16 cellular contexts compared by ENCODE assay signal in genomic region chr3:119145128-119145499, GRCh38. TPM values are rescaled to one million over a fixed set of nuclear protein-coding genes. Genes with fewer than 3 reads are reported as not detected.
A peak's percentile ranks its signal among the peaks of the same experiment; 100 is the strongest.
DNase-seq lines count a peak whose midpoint lies in the region; ATAC-seq, FAIRE-seq and TF ChIP-seq lines count a peak whose summit lies in the region.
"Had no signal": no experiment of that assay in that cellular context is flagged by ENCODE, and none has a peak within 500 bp of the region (broad histone marks: within the 10 kb centered on the region; RNA-seq: fewer than 3 reads in every experiment).

No MANE protein-coding gene starts in this region.

- no peak overlapping the region for H3K9ac ChIP-seq in HepG2 (ENCODE audit: insufficient read depth, low read depth, low read length)

- H3K27ac ChIP-seq in HepG2 (ENCODE audit: extremely low read length, insufficient read depth, low read length) (no peak overlapping the region), right lobe of liver (no peak overlapping the region), coronary artery (no peak overlapping the region)
- H3K27ac ChIP-seq: gastrocnemius medialis, thoracic aorta had no signal

- no peak overlapping the region for H3K27ac Mint-ChIP-seq in nephron progenitor cell
- no peak overlapping the region for H3K27ac Mint-ChIP-seq in mesothelial cell of epicardium
- H3K27ac Mint-ChIP-seq: activated CD4-positive, alpha-beta memory T cell treated with anti-CD3 and anti-CD28 coated beads, Interleukin-2, amount 10 ng/mL, durations not matched to agents 7 days and 5 days; effector memory CD8-positive, alpha-beta T cell had no signal

- H3K79me2 ChIP-seq in HepG2 (ENCODE audit: insufficient read depth, low read length) = no peaks in the 10 kb centered on the region

- H3K4me1 ChIP-seq in HepG2 (ENCODE audit: insufficient read depth, low read length) (no peaks in the 10 kb centered on the region), right lobe of liver (no peaks in the 10 kb centered on the region)
- H3K4me1 ChIP-seq: gastrocnemius medialis had no signal

- no peaks in the 10 kb centered on the region for H4K20me1 ChIP-seq in HepG2 (ENCODE audit: insufficient read depth, low read length)

- FAIRE-seq in HepG2 (lab: Jason Lieb, UNC) = no peak

- TF ChIP-seq RAD21 in HepG2 (CRISPR knock-in tag; IDR thresholded peaks at IDR 0.05) = no peak

- H3K27me3 ChIP-seq in HepG2 (ENCODE audit: control insufficient read depth in 1 of 2, insufficient read depth in 2 of 2, low read length in 2 of 2) (no peaks in the 10 kb centered on the region), right lobe of liver (no peaks in the 10 kb centered on the region)
- H3K27me3 ChIP-seq: gastrocnemius medialis had no signal

- peaks cover 6% of the 10 kb centered on the region for H3K4me1 Mint-ChIP-seq in nephron progenitor cell
- peaks cover 5% of the 10 kb centered on the region for H3K4me1 Mint-ChIP-seq in mesothelial cell of epicardium

- TF ChIP-seq POLR2A in HepG2 (IDR thresholded peaks at IDR 0.05; ENCODE audit: insufficient read depth in 1 of 2, low read depth in 2 of 2, low read length in 2 of 2) (no peak), right lobe of liver (IDR thresholded peaks at IDR 0.05) (no peak)

- H3K9me3 ChIP-seq in HepG2 (ENCODE audit: low read length) (no peaks in the 10 kb centered on the region), right lobe of liver (no peaks in the 10 kb centered on the region)
- H3K9me3 ChIP-seq: gastrocnemius medialis, thoracic aorta had no signal

- POLR2A ChIA-PET in HepG2 (lab: Yijun Ruan, JAX) = no interaction called here

- H3K4me3 ChIP-seq in HepG2 (replicated peaks in 1 of 3; ENCODE audit: insufficient read depth in 1 of 3, low read depth in 2 of 3, low read length in 3 of 3) = no peak overlapping the region
- no peak overlapping the region for H3K4me3 ChIP-seq in right lobe of liver
- no peak overlapping the region for H3K4me3 ChIP-seq in coronary artery
- H3K4me3 ChIP-seq: gastrocnemius medialis, thoracic aorta had no signal

- H2AFZ ChIP-seq in HepG2 (ENCODE audit: low read length) = no peak overlapping the region

- intact Hi-C loops in HepG2 (cut with micrococcal nuclease; ENCODE audit: unreplicated experiment) (loop anchor here (1.0 kb wide), 1 partner anchor 96 kb away; no protein-coding TSS in a partner anchor), right lobe of liver (cut with DNase I) (no loop called here)

- in situ Hi-C loops in HepG2 (cut with HindIII; ENCODE audit: extremely low pct_ligation_motif_present, low pct_unique_long_range_greater_than_20kb) = loop anchor here (5.0 to 25.0 kb wide), 2 partner anchors 102 to 542 kb away; partner anchors contain the start of gene COX17

- ATAC-seq in HepG2 (peak; percentile 52; the same call in 2 of the 3 replicates), right lobe of liver (no peak), GM21723 (IDR thresholded peaks at IDR 0.05; ENCODE audit: unreplicated experiment) (peak; percentile 32), HG03460 (IDR thresholded peaks at IDR 0.05; ENCODE audit: unreplicated experiment) (peak; percentile 20)
- ATAC-seq: effector memory CD8-positive, alpha-beta T cell; gastrocnemius medialis had no signal

- DNase-seq in HepG2 (ENCODE audit: low spot score) (no peak), right lobe of liver (no peak), nephron progenitor cell (no peak), mesothelial cell of epicardium (ENCODE audit: low spot score in 2 of 2, unreplicated experiment in 2 of 2) (no peak), mesenteric fat pad (ENCODE audit: low spot score) (no peak), coronary artery (ENCODE audit: low spot score) (no peak)
- DNase-seq: activated CD4-positive, alpha-beta memory T cell treated with anti-CD3 and anti-CD28 coated beads, Interleukin-2, amount 10 ng/mL, durations not matched to agents 7 days and 5 days; effector memory CD8-positive, alpha-beta T cell; gastrocnemius medialis; NCI-H2081 treated with DMSO at 0.1 percent for 48 hours; posterior cingulate gyrus had no signal

- CTCF ChIA-PET in HepG2 (lab: Yijun Ruan, JAX; ENCODE audit: low intra/inter-chr PET ratio, low total read pairs) = interaction anchor here (2.0 kb wide), 2 partner anchors 96 to 536 kb away, joined by 13 to 18 read pairs; partner anchors contain the start of gene B4GALT4

- TF ChIP-seq CTCF in HepG2 (CRISPR knock-in tag; IDR thresholded peaks at IDR 0.05) = no peak
- TF ChIP-seq CTCF in right lobe of liver (IDR thresholded peaks at IDR 0.05) = no peak
- TF ChIP-seq CTCF in nephron progenitor cell (IDR thresholded peaks at IDR 0.05) = no peak
- TF ChIP-seq CTCF in mesothelial cell of epicardium (IDR thresholded peaks at IDR 0.05; ENCODE audit: unreplicated experiment) = no peak
- TF ChIP-seq CTCF in coronary artery (IDR thresholded peaks at IDR 0.05) = no peak

- TF ChIP-seq EP300 in HepG2 (IDR thresholded peaks at IDR 0.05; ENCODE audit: low read depth in 2 of 2, low read length in 2 of 2) (no peak), HepG2 (CRISPR knock-in tag; IDR thresholded peaks at IDR 0.05; ENCODE audit: borderline replicate concordance) (no peak)

- H3K27me3 Mint-ChIP-seq in nephron progenitor cell (ENCODE audit: low read depth, poor library complexity) (no peaks in the 10 kb centered on the region), mesothelial cell of epicardium (ENCODE audit: low read depth) (no peaks in the 10 kb centered on the region)
- H3K27me3 Mint-ChIP-seq: activated CD4-positive, alpha-beta memory T cell treated with anti-CD3 and anti-CD28 coated beads, Interleukin-2, amount 10 ng/mL, durations not matched to agents 7 days and 5 days; effector memory CD8-positive, alpha-beta T cell had no signal

- H3K4me3 Mint-ChIP-seq in nephron progenitor cell (no peak overlapping the region), mesothelial cell of epicardium (no peak overlapping the region)
- H3K4me3 Mint-ChIP-seq: activated CD4-positive, alpha-beta memory T cell treated with anti-CD3 and anti-CD28 coated beads, Interleukin-2, amount 10 ng/mL, durations not matched to agents 7 days and 5 days; effector memory CD8-positive, alpha-beta T cell had no signal

- H3K9me3 Mint-ChIP-seq in nephron progenitor cell = peaks cover 3% of the 10 kb centered on the region
- H3K9me3 Mint-ChIP-seq in mesothelial cell of epicardium = no peaks in the 10 kb centered on the region
- H3K9me3 Mint-ChIP-seq: activated CD4-positive, alpha-beta memory T cell treated with anti-CD3 and anti-CD28 coated beads, Interleukin-2, amount 10 ng/mL, durations not matched to agents 7 days and 5 days; effector memory CD8-positive, alpha-beta T cell had no signal

- H3K36me3 ChIP-seq in HepG2 (replicated peaks in 1 of 2; ENCODE audit: control insufficient read depth in 1 of 2, insufficient read depth in 2 of 2, low read length in 2 of 2) (no peaks in the 10 kb centered on the region), right lobe of liver (no peaks in the 10 kb centered on the region)
- H3K36me3 ChIP-seq: gastrocnemius medialis, thoracic aorta had no signal

- BruUV-seq in HepG2 (replicated peaks; lab: Mats Ljungman, UMichigan) = no TSS peak

- H3K4me2 ChIP-seq in HepG2 (ENCODE audit: low read depth, low read length) = no peak overlapping the region

- H3K36me3 Mint-ChIP-seq in nephron progenitor cell (ENCODE audit: low read depth) (no peaks in the 10 kb centered on the region), mesothelial cell of epicardium (no peaks in the 10 kb centered on the region)

RNA-seq across cellular contexts. Expression of gene TEX55, which starts 0.9 kb away (rescaled TPM):
- total RNA-seq in HepG2 (2016; rRNA removed; fragmentation: Illumina TruSeq; extraction: Trizol) = not detected in 2 replicates
- total RNA-seq in HepG2 (2016; cell fraction: cytosol; rRNA removed; fragmentation: Illumina TruSeq; extraction: Trizol; ENCODE audit: low read depth) = not detected in 2 replicates
- total RNA-seq in HepG2 (2016; cell fraction: insoluble cytoplasmic fraction; rRNA removed; fragmentation: Illumina TruSeq; extraction: Trizol) = not detected in 2 replicates
- not detected in 2 replicates for total RNA-seq in HepG2 (2016; cell fraction: membrane; rRNA removed; fragmentation: Illumina TruSeq; extraction: Trizol)
- total RNA-seq in HepG2 (2016; cell fraction: nucleus; rRNA removed; fragmentation: Illumina TruSeq; extraction: Trizol) = not detected in 2 replicates
- not detected in 2 replicates for polyA plus RNA-seq in HepG2 (2011; rRNA removed)
- not detected in 2 replicates for polyA plus RNA-seq in HepG2 (2011; cell fraction: cytosol; rRNA removed)
- polyA plus RNA-seq in HepG2 (2011; cell fraction: nucleus; rRNA removed) = not detected in 2 replicates
- polyA plus RNA-seq in HepG2 (2012) = not detected in 2 replicates
- polyA plus RNA-seq in HepG2 (2016; cell fraction: cytosol; fragmentation: Illumina TruSeq; extraction: Trizol; ENCODE audit: low read depth) = not detected in 2 replicates
- not detected in 2 replicates for polyA plus RNA-seq in HepG2 (2016; cell fraction: insoluble cytoplasmic fraction; fragmentation: Illumina TruSeq; extraction: Trizol; ENCODE audit: low read depth)
- not detected in 2 replicates for polyA plus RNA-seq in HepG2 (2016; cell fraction: membrane; fragmentation: Illumina TruSeq; extraction: Trizol; ENCODE audit: low read depth)
- not detected in 2 replicates for polyA plus RNA-seq in HepG2 (2016; cell fraction: nucleus; fragmentation: Illumina TruSeq; extraction: Trizol; ENCODE audit: insufficient read depth, low read depth)
- not detected in 2 replicates for polyA minus RNA-seq in HepG2 (2011; rRNA and poly(A)+ RNA removed; ENCODE audit: low replicate concordance)
- not detected in 2 replicates for polyA minus RNA-seq in HepG2 (2011; cell fraction: cytosol; rRNA and poly(A)+ RNA removed)
- not detected in 2 replicates for polyA minus RNA-seq in HepG2 (2011; cell fraction: nucleus; rRNA and poly(A)+ RNA removed)
- not detected for total RNA-seq in right lobe of liver
- not detected in 3 replicates for total RNA-seq in mesothelial cell of epicardium
- not detected for total RNA-seq in mesenteric fat pad
- total RNA-seq: activated CD4-positive, alpha-beta memory T cell treated with anti-CD3 and anti-CD28 coated beads, Interleukin-2, amount 10 ng/mL, durations not matched to agents 7 days and 5 days; gastrocnemius medialis; LHCN-M2; Right ventricle myocardium superior; thoracic aorta had no signal

RNA-seq across cellular contexts. Expression of gene UPK1B, which starts 28.3 kb away (rescaled TPM):
- not detected in 2 replicates for total RNA-seq in HepG2 (2016; rRNA removed; fragmentation: Illumina TruSeq; extraction: Trizol)
- not detected in 2 replicates for total RNA-seq in HepG2 (2016; cell fraction: cytosol; rRNA removed; fragmentation: Illumina TruSeq; extraction: Trizol; ENCODE audit: low read depth)
- not detected in 2 replicates for total RNA-seq in HepG2 (2016; cell fraction: insoluble cytoplasmic fraction; rRNA removed; fragmentation: Illumina TruSeq; extraction: Trizol)
- total RNA-seq in HepG2 (2016; cell fraction: membrane; rRNA removed; fragmentation: Illumina TruSeq; extraction: Trizol) = not detected in 2 replicates
- total RNA-seq in HepG2 (2016; cell fraction: nucleus; rRNA removed; fragmentation: Illumina TruSeq; extraction: Trizol) = not detected in 2 replicates
- polyA plus RNA-seq in HepG2 (2011; rRNA removed) = not detected in 2 replicates
- polyA plus RNA-seq in HepG2 (2011; cell fraction: cytosol; rRNA removed) = not detected in 2 replicates
- polyA plus RNA-seq in HepG2 (2011; cell fraction: nucleus; rRNA removed) = not detected in 2 replicates
- polyA plus RNA-seq in HepG2 (2012) = not detected in 2 replicates
- polyA plus RNA-seq in HepG2 (2016; cell fraction: cytosol; fragmentation: Illumina TruSeq; extraction: Trizol; ENCODE audit: low read depth) = not detected in 2 replicates
- not detected in 2 replicates for polyA plus RNA-seq in HepG2 (2016; cell fraction: insoluble cytoplasmic fraction; fragmentation: Illumina TruSeq; extraction: Trizol; ENCODE audit: low read depth)
- polyA plus RNA-seq in HepG2 (2016; cell fraction: membrane; fragmentation: Illumina TruSeq; extraction: Trizol; ENCODE audit: low read depth) = not detected in 2 replicates
- not detected in 2 replicates for polyA plus RNA-seq in HepG2 (2016; cell fraction: nucleus; fragmentation: Illumina TruSeq; extraction: Trizol; ENCODE audit: insufficient read depth, low read depth)
- not detected in 2 replicates for polyA minus RNA-seq in HepG2 (2011; rRNA and poly(A)+ RNA removed; ENCODE audit: low replicate concordance)
- not detected in 2 replicates for polyA minus RNA-seq in HepG2 (2011; cell fraction: cytosol; rRNA and poly(A)+ RNA removed)
- not detected in 2 replicates for polyA minus RNA-seq in HepG2 (2011; cell fraction: nucleus; rRNA and poly(A)+ RNA removed)
- total RNA-seq in right lobe of liver = under 1 TPM in 1 of 6 experiments, not detected in 5; 0.20 TPM
- total RNA-seq in mesothelial cell of epicardium = 0.22 to 0.47 TPM in 2 of 3 replicates, not detected in the other
- total RNA-seq in mesenteric fat pad = not detected
- total RNA-seq: activated CD4-positive, alpha-beta memory T cell treated with anti-CD3 and anti-CD28 coated beads, Interleukin-2, amount 10 ng/mL, durations not matched to agents 7 days and 5 days; gastrocnemius medialis; LHCN-M2; Right ventricle myocardium superior had no signal

Comparison
In these comparisons a context has a peak if more than half of its experiments do, and no peak if none do; other contexts are left out.
1. ATAC-seq: peak in HepG2 (single experiment), GM21723 (single experiment) and HG03460 (single experiment); none in right lobe of liver (0 of 4).